Comparison of ENCODE assay signal across 8 cellular contexts in the genomic region with DNA sequence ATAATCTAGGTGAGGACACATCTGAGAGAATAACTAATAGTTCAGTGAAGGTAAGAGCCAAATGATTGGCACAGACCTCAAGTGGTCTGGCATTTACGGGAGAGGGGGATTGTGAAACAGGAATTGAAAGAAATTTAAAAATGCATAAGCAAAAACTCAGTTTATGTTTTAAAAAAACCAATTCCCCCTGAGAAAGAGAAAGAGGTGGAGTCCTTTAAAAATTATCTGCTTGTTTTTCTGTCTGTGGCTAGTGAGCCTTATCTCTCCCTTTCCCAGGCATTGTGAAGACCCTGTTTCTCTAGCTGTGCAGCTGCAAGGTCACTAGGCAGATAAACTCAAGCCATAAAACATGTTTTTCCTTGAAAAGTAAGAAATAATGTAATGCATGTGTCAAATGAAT. TPM values are rescaled to one million over a fixed set of nuclear protein-coding genes. Genes with fewer than 3 reads are reported as not detected.
"Had no signal": no experiment of that assay in that cellular context is flagged by ENCODE, and none has a peak within 500 bp of the region (broad histone marks: within the 10 kb centered on the region; RNA-seq: fewer than 3 reads in every experiment).

No MANE protein-coding gene starts in this region.

RNA-seq across cellular contexts. Expression of a gene that starts 37.9 kb away (rescaled TPM):
- total RNA-seq: activated CD4-positive, alpha-beta T cell treated with anti-CD3 and anti-CD28 coated beads for 36 hours; activated CD4-positive, alpha-beta T cell treated with anti-CD3 and anti-CD28 coated beads, Interleukin-2, amount 10 ng/mL, durations not matched to agents 7 days and 5 days; activated CD8-positive, alpha-beta T cell treated with anti-CD3 and anti-CD28 coated beads, Interleukin-2, amount 10 ng/mL, durations not matched to agents 7 days and 5 days; activated naive CD8-positive, alpha-beta T cell treated with anti-CD3 and anti-CD28 coated beads, Interleukin-2, amount 10 ng/mL, durations not matched to agents 7 days and 5 days; activated T-helper 2 cell treated with anti-CD3 and anti-CD28 coated beads, Interferon-gamma antibody, Interleukin-2, Interleukin-4, amounts not matched to agents 10 μg/mL and 5 μg/mL and 100 μg/mL, durations not matched to agents 14 hours and 24 hours and 36 hours; bronchial epithelial cell; NCI-H460; Right ventricle myocardium superior had no signal
